Comparison of ENCODE assay signal across 9 cellular contexts in genomic region chr7:64999165-65000004, GRCh38. TPM values are rescaled to one million over a fixed set of nuclear protein-coding genes. Genes with fewer than 3 reads are reported as not detected.
DNase-seq lines count a peak whose midpoint lies in the region; ATAC-seq and TF ChIP-seq lines count a peak whose summit lies in the region.
"Had no signal": no experiment of that assay in that cellular context is flagged by ENCODE, and none has a peak within 500 bp of the region (broad histone marks: within the 10 kb centered on the region; RNA-seq: fewer than 3 reads in every experiment).

No MANE protein-coding gene starts in this region.

- H3K4me3 Mint-ChIP-seq in type B pancreatic cell: peak overlapping the region; percentile 75
- no peak overlapping the region for H3K4me3 Mint-ChIP-seq in activated T-helper 2 cell treated with anti-CD3 and anti-CD28 coated beads, Interferon-gamma antibody, Interleukin-2, Interleukin-4, amounts not matched to agents 10 μg/mL and 5 μg/mL and 100 μg/mL, durations not matched to agents 14 hours and 24 hours and 36 hours (ENCODE audit: low read depth)

- DNase-seq in heart left ventricle (no peak), cardiac septum (ENCODE audit: low spot score) (no peak), RWPE2 (ENCODE audit: low spot score) (no peak), glomerular endothelial cell (ENCODE audit: extremely low read depth, low read depth, low spot score) (peak; percentile 79), type B pancreatic cell (ENCODE audit: extremely low spot score, unreplicated experiment) (no peak), GM13977 (ENCODE audit: low spot score) (no peak), GM13976 (ENCODE audit: low spot score) (no peak)
- no peak for DNase-seq in activated T-helper 2 cell treated with anti-CD3 and anti-CD28 coated beads, Interferon-gamma antibody, Interleukin-2, Interleukin-4, amounts not matched to agents 10 μg/mL and 5 μg/mL and 100 μg/mL, durations not matched to agents 14 hours and 24 hours and 36 hours (ENCODE audit: low spot score)
- DNase-seq: occipital lobe had no signal

- peaks cover 46% of the 10 kb centered on the region for H3K9me3 Mint-ChIP-seq in type B pancreatic cell
- H3K9me3 Mint-ChIP-seq in activated T-helper 2 cell treated with anti-CD3 and anti-CD28 coated beads, Interferon-gamma antibody, Interleukin-2, Interleukin-4, amounts not matched to agents 10 μg/mL and 5 μg/mL and 100 μg/mL, durations not matched to agents 14 hours and 24 hours and 36 hours: peaks cover 79% of the 10 kb centered on the region

- TF ChIP-seq POLR2A in heart left ventricle (IDR thresholded peaks at IDR 0.05): no peak

- no peaks in the 10 kb centered on the region for H3K27me3 Mint-ChIP-seq in type B pancreatic cell
- no peaks in the 10 kb centered on the region for H3K27me3 Mint-ChIP-seq in activated T-helper 2 cell treated with anti-CD3 and anti-CD28 coated beads, Interferon-gamma antibody, Interleukin-2, Interleukin-4, amounts not matched to agents 10 μg/mL and 5 μg/mL and 100 μg/mL, durations not matched to agents 14 hours and 24 hours and 36 hours (ENCODE audit: low read depth)

- H3K36me3 ChIP-seq in heart left ventricle: peaks cover 0 to 13% (median 0%) of the 10 kb centered on the region in 9 donors
- H3K36me3 ChIP-seq in RWPE2 (ENCODE audit: low read depth): peaks cover 21% of the 10 kb centered on the region

- H3K27ac ChIP-seq in heart left ventricle (peak overlapping the region in 9 of 12 donors; percentile 26 to 86 (median 63)), RWPE2 (ENCODE audit: poor library complexity, severe bottlenecking) (peak overlapping the region; percentile 48)

- H3K9me3 ChIP-seq in heart left ventricle (peaks cover 0 to 50% (median 2%) of the 10 kb centered on the region in 12 donors), RWPE2 (ENCODE audit: severe bottlenecking) (peaks cover 14% of the 10 kb centered on the region)

- H3K27me3 ChIP-seq in heart left ventricle (no peaks in the 10 kb centered on the region), RWPE2 (ENCODE audit: insufficient read depth, poor library complexity, severe bottlenecking) (no peaks in the 10 kb centered on the region)

- in situ Hi-C loops in GM13977 (cut with MboI; ENCODE audit: low pct_unique_long_range_greater_than_20kb, low sequenced_read_pairs, unreplicated experiment) (no loop called here), GM13976 (cut with MboI; ENCODE audit: low sequenced_read_pairs, unreplicated experiment) (no loop called here)

- 60 to 82% (median 73%) methylated on average over 9 to 11 of the region's 11 CpGs for WGBS in heart left ventricle, 4 donors

- TF ChIP-seq CTCF in heart left ventricle (IDR thresholded peaks at IDR 0.05): no peak
- no peak for TF ChIP-seq CTCF in RWPE2 (IDR thresholded peaks at IDR 0.05; ENCODE audit: poor library complexity, severe bottlenecking)
- TF ChIP-seq CTCF in type B pancreatic cell (conservative IDR thresholded peaks at IDR 0.05): no peak
- TF ChIP-seq CTCF in GM13977 (IDR thresholded peaks at IDR 0.05; ENCODE audit: extremely low read depth, insufficient read depth, missing control alignments): no peak
- no peak for TF ChIP-seq CTCF in GM13976 (IDR thresholded peaks at IDR 0.05; ENCODE audit: borderline replicate concordance, control extremely low read depth, extremely low read depth, insufficient read depth, missing control alignments)

- peaks cover 0 to 59% (median 17%) of the 10 kb centered on the region in 12 donors for H3K4me1 ChIP-seq in heart left ventricle
- peaks cover 18% of the 10 kb centered on the region for H3K4me1 ChIP-seq in RWPE2 (ENCODE audit: insufficient read depth, poor library complexity, severe bottlenecking)

- H3K4me1 Mint-ChIP-seq in type B pancreatic cell (ENCODE audit: unreplicated experiment): peaks cover 8% of the 10 kb centered on the region
- peaks cover under 1% of the 10 kb centered on the region for H3K4me1 Mint-ChIP-seq in activated T-helper 2 cell treated with anti-CD3 and anti-CD28 coated beads, Interferon-gamma antibody, Interleukin-2, Interleukin-4, amounts not matched to agents 10 μg/mL and 5 μg/mL and 100 μg/mL, durations not matched to agents 14 hours and 24 hours and 36 hours (ENCODE audit: low read depth)

- H3K4me3 ChIP-seq in heart left ventricle (no peak overlapping the region), RWPE2 (ENCODE audit: severe bottlenecking) (no peak overlapping the region)

- peak overlapping the region; percentile 90 for H3K27ac Mint-ChIP-seq in type B pancreatic cell
- H3K27ac Mint-ChIP-seq in activated T-helper 2 cell treated with anti-CD3 and anti-CD28 coated beads, Interferon-gamma antibody, Interleukin-2, Interleukin-4, amounts not matched to agents 10 μg/mL and 5 μg/mL and 100 μg/mL, durations not matched to agents 14 hours and 24 hours and 36 hours: no peak overlapping the region

- intact Hi-C loops in heart left ventricle (cut with DNase I): no loop called here
- intact Hi-C loops in cardiac septum (cut with DNase I): loop anchor here (5.0 kb wide), 1 partner anchor 38 kb away; no protein-coding TSS in a partner anchor
- intact Hi-C loops in activated T-helper 2 cell treated with anti-CD3 and anti-CD28 coated beads, Interferon-gamma antibody, Interleukin-2, Interleukin-4, amounts not matched to agents 10 μg/mL and 5 μg/mL and 100 μg/mL, durations not matched to agents 14 hours and 24 hours and 36 hours (cut with micrococcal nuclease): no loop called here

- ATAC-seq in heart left ventricle: peak in 3 of 4 donors; percentile 13 to 47 (median 35)
- peak; percentile 46 for ATAC-seq in RWPE2 (ENCODE audit: low read depth)

- H3K36me3 Mint-ChIP-seq in type B pancreatic cell: peaks cover 74% of the 10 kb centered on the region
- H3K36me3 Mint-ChIP-seq in activated T-helper 2 cell treated with anti-CD3 and anti-CD28 coated beads, Interferon-gamma antibody, Interleukin-2, Interleukin-4, amounts not matched to agents 10 μg/mL and 5 μg/mL and 100 μg/mL, durations not matched to agents 14 hours and 24 hours and 36 hours (ENCODE audit: low read depth): peaks cover 68% of the 10 kb centered on the region

RNA-seq across cellular contexts. Expression of gene ERV3-1, which starts 7.1 kb away (rescaled TPM):
- 10 to 100 TPM in 3 of 9 donors, 1 to 10 TPM in 6; 2.8 to 13.0 (median 7.4) TPM for total RNA-seq in heart left ventricle
- 1 to 10 TPM; 3.0 to 3.3 TPM for polyA plus RNA-seq in heart left ventricle
- 9.6 TPM for total RNA-seq in cardiac septum
- 33.2 and 37.9 TPM in 2 replicates for total RNA-seq in glomerular endothelial cell
- 22.9 and 31.6 TPM in 2 replicates for total RNA-seq in type B pancreatic cell (ENCODE audit: low replicate concordance)
- 9.7 and 9.8 TPM in 2 replicates for total RNA-seq in activated T-helper 2 cell treated with anti-CD3 and anti-CD28 coated beads, Interferon-gamma antibody, Interleukin-2, Interleukin-4, amounts not matched to agents 10 μg/mL and 5 μg/mL and 100 μg/mL, durations not matched to agents 14 hours and 24 hours and 36 hours

RNA-seq across cellular contexts. Expression of gene ZNF117, which starts 8.5 kb away (rescaled TPM):
- total RNA-seq in heart left ventricle: 1 to 10 TPM; 1.4 to 7.2 (median 2.8) TPM
- 1 to 10 TPM; 1.5 to 2.7 TPM for polyA plus RNA-seq in heart left ventricle
- 6.0 TPM for total RNA-seq in cardiac septum
- 13.6 and 20.4 TPM in 2 replicates for total RNA-seq in glomerular endothelial cell
- total RNA-seq in type B pancreatic cell (ENCODE audit: low replicate concordance): 18.8 and 24.4 TPM in 2 replicates
- 3.3 and 3.5 TPM in 2 replicates for total RNA-seq in activated T-helper 2 cell treated with anti-CD3 and anti-CD28 coated beads, Interferon-gamma antibody, Interleukin-2, Interleukin-4, amounts not matched to agents 10 μg/mL and 5 μg/mL and 100 μg/mL, durations not matched to agents 14 hours and 24 hours and 36 hours
